ENCODE assay signal across 15 cellular contexts in the genomic region with DNA sequence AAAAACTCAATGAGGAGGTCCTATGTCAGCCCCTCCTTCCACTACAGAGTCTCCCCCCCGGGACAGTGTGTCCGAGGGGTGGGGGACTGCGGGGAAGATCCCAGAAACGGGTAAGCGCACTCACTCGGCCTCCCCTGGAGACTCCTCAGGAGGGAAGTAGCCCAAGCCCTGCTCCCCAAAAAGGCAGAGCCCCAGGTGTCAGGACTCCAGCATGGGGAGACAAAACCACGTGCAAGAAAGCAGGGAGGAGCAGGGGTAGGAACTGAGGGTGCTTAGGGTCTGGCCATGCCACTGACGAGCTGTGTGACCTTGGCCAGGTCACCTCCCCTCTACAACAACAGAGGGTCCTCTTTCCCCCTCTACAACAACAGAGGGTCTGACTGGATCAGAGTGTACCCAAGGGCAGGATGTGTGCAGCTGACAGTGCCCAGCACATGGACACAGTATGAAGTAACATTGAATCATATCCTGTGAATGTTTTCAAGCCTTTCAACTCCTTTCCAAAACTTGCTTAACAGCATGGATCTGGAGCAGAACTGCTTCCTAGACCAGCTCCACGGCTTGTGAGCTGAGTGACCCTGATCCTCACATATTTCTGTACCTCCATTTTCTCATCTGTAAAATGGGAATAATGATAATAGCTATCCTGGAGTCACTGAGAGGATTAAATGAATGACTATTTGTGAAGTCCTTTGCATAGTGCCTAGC. TPM values are rescaled to one million over a fixed set of nuclear protein-coding genes. Genes with fewer than 3 reads are reported as not detected.
DNase-seq lines count a peak whose midpoint lies in the region; ATAC-seq, FAIRE-seq and TF ChIP-seq lines count a peak whose summit lies in the region.
"Had no signal": no experiment of that assay in that cellular context is flagged by ENCODE, and none has a peak within 500 bp of the region (broad histone marks: within the 10 kb centered on the region; RNA-seq: fewer than 3 reads in every experiment).

No MANE protein-coding gene starts in this region.

- no peaks in the 10 kb centered on the region for H3K27me3 ChIP-seq in bronchial epithelial cell (ENCODE audit: control insufficient read depth, insufficient read depth, low read length)
- H3K27me3 ChIP-seq in kidney epithelial cell (ENCODE audit: control insufficient read depth, insufficient read depth, low read length): no peaks in the 10 kb centered on the region

- intact Hi-C loops in left colon (cut with DNase I, micrococcal nuclease): no loop called here

- FAIRE-seq in bronchial epithelial cell (lab: Jason Lieb, UNC) (peak; percentile 66), GM12891 (lab: Jason Lieb, UNC) (no peak)
- FAIRE-seq: pancreas had no signal

- H3K4me3 ChIP-seq in AG09309 (ENCODE audit: control insufficient read depth, low read depth, low read length) (no peak overlapping the region), bronchial epithelial cell (ENCODE audit: low read depth, low read length) (no peak overlapping the region), kidney epithelial cell (ENCODE audit: low read depth, low read length) (no peak overlapping the region)
- H3K4me3 ChIP-seq: dorsolateral prefrontal cortex, hepatocyte, pancreas had no signal

- no peak for TF ChIP-seq POLR2A in GM12891 (IDR thresholded peaks at IDR 0.05; ENCODE audit: low read depth, low read length)

- no peak for ATAC-seq in left colon
- ATAC-seq: pancreas had no signal

- DNase-seq in AG09309 (ENCODE audit: low read depth) (peak; percentile 65), M059J (ENCODE audit: low read depth) (peak; percentile 63), bronchial epithelial cell (ENCODE audit: low read depth) (peak; percentile 90), kidney epithelial cell (ENCODE audit: low read depth) (peak; percentile 29), NCI-H748 (lab: John Stamatoyannopoulos, UW; ENCODE audit: unreplicated experiment) (no peak), GM12891 (ENCODE audit: insufficient read length, low spot score) (no peak), left colon (no peak)
- DNase-seq in stimulated activated CD4-positive, alpha-beta T cell treated with anti-CD3 and anti-CD28 coated beads, Interleukin-4, amount 100 ng/mL, for 4 hours: no peak
- DNase-seq: dorsolateral prefrontal cortex, GDM1, mesendoderm, NCI-H510A, pancreas, SHP77 treated with DMSO at 0.1 percent for 48 hours had no signal

- no peaks in the 10 kb centered on the region for H3K36me3 ChIP-seq in bronchial epithelial cell (ENCODE audit: control insufficient read depth, insufficient read depth, low read length)
- no peaks in the 10 kb centered on the region for H3K36me3 ChIP-seq in kidney epithelial cell (ENCODE audit: control insufficient read depth, insufficient read depth, low read length)
- H3K36me3 ChIP-seq: pancreas had no signal

- TF ChIP-seq CTCF in AG09309 (IDR thresholded peaks at IDR 0.05; ENCODE audit: control insufficient read depth, insufficient read depth, low read depth, low read length, missing control alignments) (no peak), bronchial epithelial cell (IDR thresholded peaks at IDR 0.05; ENCODE audit: insufficient read depth, low read length, severe bottlenecking) (no peak), kidney epithelial cell (IDR thresholded peaks at IDR 0.05; ENCODE audit: insufficient read depth, low read length, poor library complexity, severe bottlenecking) (no peak)

TF ChIP-seq in GM12891, 5 proteins besides CTCF, POLR2A, EP300 and RAD21:
- TF ChIP-seq SPI1 (IDR thresholded peaks at IDR 0.05; ENCODE audit: low read depth, low read length): no peak
- TF ChIP-seq POLR2AphosphoS5 (IDR thresholded peaks at IDR 0.05; ENCODE audit: low read depth, low read length): no peak
- TF ChIP-seq TAF1 (IDR thresholded peaks at IDR 0.05; ENCODE audit: low read depth, low read length): no peak
- no peak for TF ChIP-seq PAX5 (IDR thresholded peaks at IDR 0.05; ENCODE audit: insufficient read depth, low read length, severe bottlenecking)
- no peak for TF ChIP-seq POU2F2 (IDR thresholded peaks at IDR 0.05; ENCODE audit: low read depth, low read length)

RNA-seq across cellular contexts. Expression of a gene that starts 2.1 kb away (rescaled TPM):
- 0.99 and 3.7 TPM in 2 replicates for total RNA-seq in M059J (2014; rRNA removed; shearing (Covaris generic))
- total RNA-seq in bronchial epithelial cell (17.8 and 25.3 TPM in 2 replicates), kidney epithelial cell (15.7 and 19.4 TPM in 2 replicates), left colon (10 to 100 TPM in 1 of 2 donors, 1 to 10 TPM in 1; 9.2 to 13.8 TPM)
- polyA plus RNA-seq in GM12891 (2012; ENCODE audit: low read depth, missing spikeins): 0.51 TPM

RNA-seq across cellular contexts. Expression of a gene that starts 12.5 kb away (rescaled TPM):
- total RNA-seq in M059J (2014; rRNA removed; shearing (Covaris generic)): 40.0 and 41.3 TPM in 2 replicates
- total RNA-seq in bronchial epithelial cell (64.3 and 85.6 TPM in 2 replicates), kidney epithelial cell (37.8 and 52.4 TPM in 2 replicates), left colon (10 to 100 TPM; 25.9 to 30.4 TPM)
- polyA plus RNA-seq in GM12891 (2012; ENCODE audit: low read depth, missing spikeins): 26.9 TPM

RNA-seq across cellular contexts. Expression of a gene that starts 48.6 kb away (rescaled TPM):
- total RNA-seq in M059J (2014; rRNA removed; shearing (Covaris generic)): not detected in 2 replicates
- total RNA-seq in bronchial epithelial cell (0.26 and 0.79 TPM in 2 replicates), kidney epithelial cell (0.48 TPM in 1 of 2 replicates, not detected in the other), left colon (10 to 100 TPM; 61.2 to 79.7 TPM)
- polyA plus RNA-seq in GM12891 (2012; ENCODE audit: low read depth, missing spikeins): 0.21 TPM
- total RNA-seq: hepatocyte had no signal

Comparison
In these comparisons a context has a peak if more than half of its experiments do, and no peak if none do; other contexts are left out.
1. DNase-seq: peak in AG09309 (single experiment), M059J (single experiment), bronchial epithelial cell (single experiment) and kidney epithelial cell (single experiment); none in stimulated activated CD4-positive, alpha-beta T cell treated with anti-CD3 and anti-CD28 coated beads, Interleukin-4, amount 100 ng/mL, for 4 hours (0 of 2), NCI-H748 (single experiment), GM12891 (single experiment) and left colon (0 of 2).
2. RNA of a gene that starts 48.6 kb away (total RNA-seq): 61.2 to 79.7 TPM in left colon; 0.26 to 0.79 TPM in bronchial epithelial cell, 0.48 TPM in kidney epithelial cell and not detected in M059J; every median in the first group is over 10 times any median in the second.